Comparison of ENCODE assay signal across 8 cellular contexts in the genomic region with DNA sequence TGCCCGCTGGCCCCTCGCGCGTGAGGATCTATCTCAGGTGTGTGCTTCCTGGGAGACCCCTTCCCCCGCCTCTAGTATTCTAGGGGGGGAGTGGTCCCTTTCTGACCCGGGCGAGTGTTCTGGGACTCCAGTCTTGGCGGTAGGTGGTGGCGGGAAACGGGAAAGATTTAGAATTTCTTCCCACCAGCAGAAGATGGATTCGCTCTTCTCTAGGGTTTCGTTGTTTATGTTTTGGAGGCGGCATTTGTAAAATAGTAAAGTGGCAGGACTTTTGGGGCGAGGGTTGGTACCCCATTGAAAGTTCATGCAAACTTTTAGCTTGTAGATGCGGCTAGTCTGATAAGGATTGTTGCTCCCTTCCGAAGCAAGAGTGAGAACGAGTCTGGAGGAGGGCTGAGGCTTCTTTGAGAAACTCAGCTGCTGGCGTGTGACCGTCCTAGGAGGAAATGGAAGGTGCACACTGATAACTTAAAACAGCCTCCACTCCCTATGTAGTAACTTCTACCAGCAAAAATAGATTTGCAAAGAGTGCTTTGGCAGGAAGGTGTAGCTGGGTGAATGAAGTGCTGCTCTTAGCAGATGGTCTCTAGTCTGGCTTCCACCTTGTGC. TPM values are rescaled to one million over a fixed set of nuclear protein-coding genes. Genes with fewer than 3 reads are reported as not detected.
DNase-seq lines count a peak whose midpoint lies in the region; ATAC-seq and TF ChIP-seq lines count a peak whose summit lies in the region.

No MANE protein-coding gene starts in this region.

- peak overlapping the region; percentile 98 for H3K27ac ChIP-seq in C4-2B
- H3K27ac ChIP-seq in SK-N-MC: no peak overlapping the region
- peak overlapping the region; percentile 93 to 98 for H3K27ac ChIP-seq in liver (ENCODE audit: low read depth in 1 of 2, low read length in 2 of 2)
- peak overlapping the region; percentile 91 for H3K27ac ChIP-seq in substantia nigra (ENCODE audit: low read depth, low read length, poor library complexity, severe bottlenecking)

- ATAC-seq in GM19043 (IDR thresholded peaks at IDR 0.05; ENCODE audit: low read depth, unreplicated experiment) (peak; percentile 45), HG03139 (IDR thresholded peaks at IDR 0.05; ENCODE audit: unreplicated experiment) (peak; percentile 38), esophagus mucosa (no peak)

- no peak for TF ChIP-seq RAD21 in liver (IDR thresholded peaks at IDR 0.05)

- H3K4me1 ChIP-seq in liver (ENCODE audit: control insufficient read depth in 4 of 4, insufficient read depth in 4 of 4, low read length in 3 of 4): peaks cover 0 to 9% (median 8%) of the 10 kb centered on the region in 4 donors

- TF ChIP-seq CTCF in C4-2B (conservative IDR thresholded peaks at IDR 0.05) (no peak), liver (IDR thresholded peaks at IDR 0.05; ENCODE audit: low read depth, low read length, missing input control) (no peak)

- no peak for DNase-seq in SK-N-MC (ENCODE audit: low read depth, low spot score)
- peak; percentile 53 for DNase-seq in cerebellar cortex (ENCODE audit: low spot score)
- DNase-seq in substantia nigra (lab: John Stamatoyannopoulos, UW): peak in 10 of 49 donors; percentile 30 to 65 (median 36)

- 2% methylated on average over 19 of the region's 19 CpGs for WGBS in liver

- H3K27me3 ChIP-seq in liver (ENCODE audit: control insufficient read depth in 4 of 4, insufficient read depth in 4 of 4, low read length in 3 of 4): no peaks in the 10 kb centered on the region

- peak overlapping the region; percentile 64 for H3K9ac ChIP-seq in SK-N-MC (ENCODE audit: insufficient read length)
- H3K9ac ChIP-seq in liver (ENCODE audit: low read depth in 1 of 2, low read length in 2 of 2): peak overlapping the region; percentile 59 to 68

- peak overlapping the region; percentile 76 for H3K4me3 ChIP-seq in SK-N-MC
- H3K4me3 ChIP-seq in liver (ENCODE audit: low read depth in 1 of 3, low read length in 3 of 3): peak overlapping the region; percentile 71 to 88 (median 84)

- H3K36me3 ChIP-seq in SK-N-MC (ENCODE audit: insufficient read depth, low read length) (no peaks in the 10 kb centered on the region), liver (ENCODE audit: control insufficient read depth in 4 of 4, insufficient read depth in 3 of 4, low read depth in 1 of 4, low read length in 3 of 4) (no peaks in the 10 kb centered on the region)

- H3K9me3 ChIP-seq in SK-N-MC (ENCODE audit: low read depth, low read length) (no peaks in the 10 kb centered on the region), liver (ENCODE audit: control insufficient read depth in 4 of 4, low read length in 3 of 4) (no peaks in the 10 kb centered on the region)

TF ChIP-seq in liver, 16 proteins besides CTCF, POLR2A, EP300 and RAD21:
- TF ChIP-seq, protein P1, sequence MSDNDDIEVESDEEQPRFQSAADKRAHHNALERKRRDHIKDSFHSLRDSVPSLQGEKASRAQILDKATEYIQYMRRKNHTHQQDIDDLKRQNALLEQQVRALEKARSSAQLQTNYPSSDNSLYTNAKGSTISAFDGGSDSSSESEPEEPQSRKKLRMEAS (IDR thresholded peaks at IDR 0.05): no peak
- no peak for TF ChIP-seq HNF4G (IDR thresholded peaks at IDR 0.05)
- TF ChIP-seq NR2F2 (IDR thresholded peaks at IDR 0.05): no peak
- TF ChIP-seq FOXA1 (IDR thresholded peaks at IDR 0.05): no peak

RNA-seq across cellular contexts. Expression of a gene that starts 0.4 kb away (rescaled TPM):
- total RNA-seq in liver (10 to 100 TPM in 1 of 2 donors, 1 to 10 TPM in 1; 9.1 to 14.3 TPM), esophagus mucosa (56.1 TPM)
- polyA plus RNA-seq in liver: 1 to 10 TPM; 1.4 to 3.0 TPM
